Comparison of ENCODE assay signal across 12 cellular contexts in the genomic region with DNA sequence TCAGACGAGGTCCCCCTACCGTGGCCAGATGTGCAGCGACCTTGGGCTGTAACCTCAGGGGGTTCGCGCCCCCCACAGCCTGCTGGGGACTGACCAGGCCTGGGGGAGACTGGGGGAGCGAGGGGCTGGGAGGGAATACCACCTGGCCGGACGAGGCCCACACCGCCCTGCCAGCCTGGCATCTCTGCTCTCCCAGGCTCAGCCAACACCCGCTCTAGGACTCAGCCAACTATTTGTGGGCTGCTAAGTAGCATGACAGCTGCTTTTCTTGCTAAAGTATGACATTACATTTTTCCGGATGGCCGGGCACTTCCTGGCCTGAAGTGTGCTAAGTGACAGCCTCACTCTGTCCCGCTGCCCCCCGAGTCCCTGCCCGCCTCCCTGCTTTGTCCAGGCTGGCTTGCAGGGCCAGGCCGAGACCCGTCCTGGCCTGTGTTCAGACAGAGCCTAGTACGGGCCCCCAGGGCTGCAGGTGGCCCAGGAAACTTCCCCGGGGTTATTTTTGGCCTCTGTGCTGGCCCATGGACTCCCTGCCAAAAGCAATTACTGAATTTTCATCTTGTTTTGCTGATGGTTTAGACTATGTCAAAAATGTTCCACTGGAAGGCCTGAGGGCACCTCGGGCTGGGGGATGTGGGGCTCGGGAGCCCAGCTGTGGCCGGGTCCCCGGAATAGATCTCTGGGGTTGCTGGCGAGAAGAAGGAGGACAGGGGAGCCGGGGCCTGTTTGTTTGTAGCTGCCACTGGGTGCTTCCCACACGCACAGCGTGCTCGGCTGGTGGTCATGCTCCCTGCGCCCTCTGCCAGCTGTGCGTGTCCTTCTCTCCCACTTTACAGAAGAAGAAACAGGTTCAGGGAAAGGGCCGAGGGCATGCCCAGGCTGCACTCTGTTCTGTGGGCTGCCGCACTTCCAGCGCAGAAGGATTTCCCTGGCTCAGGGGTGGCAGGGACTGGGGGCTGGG. TPM values are rescaled to one million over a fixed set of nuclear protein-coding genes. Genes with fewer than 3 reads are reported as not detected.
A peak's percentile ranks its signal among the peaks of the same experiment; 100 is the strongest.
DNase-seq lines count a peak whose midpoint lies in the region; ATAC-seq and TF ChIP-seq lines count a peak whose summit lies in the region.
"Had no signal": no experiment of that assay in that cellular context is flagged by ENCODE, and none has a peak within 500 bp of the region (broad histone marks: within the 10 kb centered on the region; RNA-seq: fewer than 3 reads in every experiment).

No MANE protein-coding gene starts in this region.

- no peak overlapping the region for H2BK20ac ChIP-seq in IMR-90 (ENCODE audit: low read depth, low read length)

- no peak overlapping the region for H3K4me2 ChIP-seq in IMR-90 (ENCODE audit: low read depth, low read length)

- dilution Hi-C loops in IMR-90 (cut with HindIII; ENCODE audit: low sequenced_read_pairs, unreplicated experiment) = no loop called here

- H4K91ac ChIP-seq in IMR-90 (ENCODE audit: insufficient read depth, low read depth, low read length) = no peak overlapping the region

- H2BK120ac ChIP-seq in IMR-90 (ENCODE audit: low read depth, low read length) = no peak overlapping the region

- in situ Hi-C loops in IMR-90 (cut with MboI; ENCODE audit: low sequenced_read_pairs) = loop anchor here (25.0 kb wide), 1 partner anchor 455 kb away; the partner anchor contains the start of gene GTF3C5

- no peak overlapping the region for H4K8ac ChIP-seq in IMR-90 (ENCODE audit: low read depth in 2 of 2, low read length in 2 of 2)

- TF ChIP-seq EP300 in stomach (IDR thresholded peaks at IDR 0.05) = no peak

- intact Hi-C loops in IMR-90 (cut with micrococcal nuclease) = no loop called here
- intact Hi-C loops in stomach (cut with DNase I; ENCODE audit: low total_unique reads) = no loop called here

- peaks cover 5% of the 10 kb centered on the region; the same call in 1 of the 2 replicates for H3K9me1 ChIP-seq in IMR-90 (ENCODE audit: insufficient read depth, low read length)

- no peak overlapping the region for H3K14ac ChIP-seq in IMR-90 (replicated peaks; ENCODE audit: low read depth, low read length)

- no peak overlapping the region for H3K4ac ChIP-seq in IMR-90 (ENCODE audit: low read depth, low read length)

- H3K9ac ChIP-seq in IMR-90 (ENCODE audit: low read depth, low read length) = no peak overlapping the region

- no peak overlapping the region for H3K27ac ChIP-seq in IMR-90 (ENCODE audit: insufficient read depth, low read length)
- H3K27ac ChIP-seq in stomach = peak overlapping the region in 4 of 5 donors; percentile 7 to 39 (median 24)

- no peak overlapping the region for H2AK9ac ChIP-seq in IMR-90 (replicated peaks; ENCODE audit: low read depth, low read length, poor library complexity)

- peak; percentile 31 for ATAC-seq in IMR-90 (ENCODE audit: low read depth)
- ATAC-seq: natural killer cell treated with Interleukin-12 subunit alpha and Interleukin-12 subunit beta and Interleukin-15 and Interleukin-18, amount 100 ng/mL, for 72 hours had no signal

- H3K9me3 ChIP-seq in IMR-90 (ENCODE audit: control insufficient read depth, insufficient read depth, low read length) = no peaks in the 10 kb centered on the region
- H3K9me3 ChIP-seq in stomach = no peaks in the 10 kb centered on the region

- no peak overlapping the region for H3K23ac ChIP-seq in IMR-90 (ENCODE audit: low read depth, low read length)

- no peak for TF ChIP-seq RAD21 in IMR-90 (IDR thresholded peaks at IDR 0.05; ENCODE audit: low read length)

- H3K18ac ChIP-seq in IMR-90 (ENCODE audit: low read depth, low read length) = no peak overlapping the region

- no peak overlapping the region for H2BK5ac ChIP-seq in IMR-90 (ENCODE audit: low read depth, low read length, poor library complexity, severe bottlenecking)

- TF ChIP-seq CTCF in IMR-90 (conservative IDR thresholded peaks at IDR 0.05; ENCODE audit: low read depth, low read length) (no peak), stomach (IDR thresholded peaks at IDR 0.05) (no peak), GM10266 (IDR thresholded peaks at IDR 0.05; ENCODE audit: control insufficient read depth, insufficient read depth, low read depth, missing control alignments) (no peak)

- no peak overlapping the region for H3K56ac ChIP-seq in IMR-90 (ENCODE audit: extremely low read depth, insufficient read depth, low read length)

- no peak for TF ChIP-seq POLR2A in IMR-90 (IDR thresholded peaks at IDR 0.05; ENCODE audit: low read depth, low read length)
- no peak for TF ChIP-seq POLR2A in stomach (IDR thresholded peaks at IDR 0.05)

- no peaks in the 10 kb centered on the region for H3K79me1 ChIP-seq in IMR-90 (ENCODE audit: low read depth in 1 of 2, low read length in 2 of 2)

- H3K27me3 ChIP-seq in IMR-90 (ENCODE audit: control insufficient read depth, insufficient read depth, low read length) (peaks cover 44% of the 10 kb centered on the region), stomach (peaks cover 0 to 41% (median 0%) of the 10 kb centered on the region in 3 donors)

- no peak overlapping the region for H2AK5ac ChIP-seq in IMR-90 (ENCODE audit: low read depth, low read length)

- peak overlapping the region; percentile 39 for H2AFZ ChIP-seq in IMR-90 (replicated peaks; ENCODE audit: low read length, poor library complexity)

- no TSS peak for BruUV-seq in IMR-90 (replicated peaks; lab: Mats Ljungman, UMichigan)

- H3K4me3 ChIP-seq in IMR-90 (ENCODE audit: insufficient read depth, low read depth, low read length) (no peak overlapping the region), stomach (no peak overlapping the region)

- H3K4me1 ChIP-seq in IMR-90 (ENCODE audit: control insufficient read depth, insufficient read depth, low read length) = peaks cover 4% of the 10 kb centered on the region; the same call in 1 of the 2 replicates
- H3K4me1 ChIP-seq in stomach = peaks cover 0 to 8% (median 0%) of the 10 kb centered on the region in 4 donors

- DNase-seq in IMR-90 (no peak), astrocyte of the hippocampus (ENCODE audit: low read depth, low spot score) (peak; percentile 71), hepatic stellate cell (ENCODE audit: low spot score) (peak; percentile 82), stomach (no peak), iPS-NIHi7 (ENCODE audit: extremely low spot score) (no peak), NAMALWA (ENCODE audit: low spot score) (no peak), GM10266 (ENCODE audit: extremely low spot score) (no peak), 8988T (no peak)
- DNase-seq: effector memory CD4-positive, alpha-beta T cell; NCI-H1105; T1000 had no signal

- H3K36me3 ChIP-seq in IMR-90 (ENCODE audit: control insufficient read depth, insufficient read depth, low read length) = no peaks in the 10 kb centered on the region
- H3K36me3 ChIP-seq in stomach = no peaks in the 10 kb centered on the region

- POLR2A ChIA-PET in IMR-90 (lab: Charles Lee; ENCODE audit: unreplicated experiment) = no interaction called here

- no peak overlapping the region for H4K5ac ChIP-seq in IMR-90 (ENCODE audit: low read depth, low read length)

- H2BK15ac ChIP-seq in IMR-90 (ENCODE audit: low read depth, low read length) = no peak overlapping the region

- H4K20me1 ChIP-seq in IMR-90 (ENCODE audit: insufficient read depth, low read length) = 0 out of 2 replicates have a peak, but pooled peaks cover 5% of the 10 kb centered on the region

- CTCF ChIA-PET in IMR-90 (lab: Yijun Ruan, JAX) = no interaction called here

- 41% methylated on average over 24 of the region's 33 CpGs; no CpG with 5 or more reads in 1 of the 2 experiments for WGBS in IMR-90 (ENCODE audit: extremely low coverage in 2 of 2, insufficient read length in 1 of 2), 2 experiments
- 63 to 74% (median 70%) methylated on average over 30 to 33 of the region's 33 CpGs for WGBS in stomach, 5 donors

TF ChIP-seq in IMR-90, 13 proteins besides CTCF, POLR2A, EP300 and RAD21 (continues in another document):
- TF ChIP-seq BHLHE40 (IDR thresholded peaks at IDR 0.05; ENCODE audit: low read depth, low read length) (no peak), MXI1 (IDR thresholded peaks at IDR 0.05; ENCODE audit: borderline replicate concordance, low read depth, low read length) (no peak), MAZ (IDR thresholded peaks at IDR 0.05; ENCODE audit: borderline replicate concordance, low read depth, low read length) (no peak), FOS (IDR thresholded peaks at IDR 0.05; ENCODE audit: low read depth, low read length) (no peak), CEBPB (IDR thresholded peaks at IDR 0.05; ENCODE audit: low read depth, low read length) (no peak), NFE2L2 (IDR thresholded peaks at IDR 0.05; ENCODE audit: low read depth, low read length) (no peak), MAFK (IDR thresholded peaks at IDR 0.05; ENCODE audit: low read depth, low read length) (no peak)

RNA-seq across cellular contexts. Expression of gene SLC2A6, which starts 13.4 kb away (rescaled TPM):
- 2.9 and 3.1 TPM in 2 replicates for total RNA-seq in IMR-90 (2012; rRNA removed)
- 8.5 and 9.3 TPM in 2 replicates for polyA plus RNA-seq in IMR-90 (2012; rRNA removed)
- 3.0 and 11.7 TPM in 2 replicates for polyA plus RNA-seq in IMR-90 (2012; cell fraction: cytosol; rRNA removed)
- polyA plus RNA-seq in IMR-90 (2012; cell fraction: nucleus; rRNA removed; ENCODE audit: low replicate concordance) = 8.5 and 22.8 TPM in 2 replicates
- total RNA-seq in stomach = 10 to 100 TPM in 1 of 5 donors, 1 to 10 TPM in 1, under 1 TPM in 1, not detected in 2; 0.55 to 14.3 (median 1.3) TPM
- polyA plus RNA-seq in stomach = 1 to 10 TPM in 2 of 3 donors, under 1 TPM in 1; 0.92 to 3.1 (median 1.4) TPM

RNA-seq across cellular contexts. Expression of gene MYMK, which starts 32.4 kb away (rescaled TPM):
- not detected in 2 replicates for total RNA-seq in IMR-90 (2012; rRNA removed)
- polyA plus RNA-seq in IMR-90 (2012; rRNA removed) = not detected in 2 replicates
- not detected in 2 replicates for polyA plus RNA-seq in IMR-90 (2012; cell fraction: cytosol; rRNA removed)
- polyA plus RNA-seq in IMR-90 (2012; cell fraction: nucleus; rRNA removed; ENCODE audit: low replicate concordance) = not detected in 2 replicates
- not detected for total RNA-seq in stomach
- polyA plus RNA-seq in stomach = not detected
- total RNA-seq: natural killer cell treated with Interleukin-12 subunit alpha and Interleukin-12 subunit beta and Interleukin-15 and Interleukin-18, amount 100 ng/mL, for 72 hours had no signal

RNA-seq across cellular contexts. Expression of gene CACFD1, which starts 32.6 kb away (rescaled TPM):
- total RNA-seq in IMR-90 (2012; rRNA removed) (1.9 and 2.0 TPM in 2 replicates), stomach (10 to 100 TPM; 11.7 to 74.2 (median 16.7) TPM)
- polyA plus RNA-seq in IMR-90 (2012; rRNA removed) (5.9 and 6.6 TPM in 2 replicates), stomach (10 to 100 TPM; 15.6 to 28.9 (median 28.3) TPM)
- 7.2 and 9.9 TPM in 2 replicates for polyA plus RNA-seq in IMR-90 (2012; cell fraction: cytosol; rRNA removed)
- 10.0 and 21.9 TPM in 2 replicates for polyA plus RNA-seq in IMR-90 (2012; cell fraction: nucleus; rRNA removed; ENCODE audit: low replicate concordance)

RNA-seq across cellular contexts. Expression of gene ADAMTSL2, which starts 42.2 kb away (rescaled TPM):
- not detected in 2 replicates for total RNA-seq in IMR-90 (2012; rRNA removed)
- polyA plus RNA-seq in IMR-90 (2012; rRNA removed) = not detected in 2 replicates
- polyA plus RNA-seq in IMR-90 (2012; cell fraction: cytosol; rRNA removed) = 0.02 TPM in 1 of 2 replicates, not detected in the other
- polyA plus RNA-seq in IMR-90 (2012; cell fraction: nucleus; rRNA removed; ENCODE audit: low replicate concordance) = 0.04 TPM in 1 of 2 replicates, not detected in the other
- total RNA-seq in stomach = 10 to 100 TPM in 1 of 5 donors, 1 to 10 TPM in 2, not detected in 2; 3.3 to 20.6 (median 3.3) TPM
- 1 to 10 TPM; 1.3 to 1.9 (median 1.4) TPM for polyA plus RNA-seq in stomach
- total RNA-seq: natural killer cell treated with Interleukin-12 subunit alpha and Interleukin-12 subunit beta and Interleukin-15 and Interleukin-18, amount 100 ng/mL, for 72 hours had no signal

Comparison
In these comparisons a context has a peak if more than half of its experiments do, and no peak if none do; other contexts are left out.
1. DNase-seq: peak in astrocyte of the hippocampus (single experiment) and hepatic stellate cell (single experiment); none in IMR-90 (single experiment), stomach (single experiment), iPS-NIHi7 (single experiment), NAMALWA (single experiment), GM10266 (single experiment) and 8988T (single experiment).